Comparison of ENCODE assay signal across 18 cellular contexts in the genomic region with DNA sequence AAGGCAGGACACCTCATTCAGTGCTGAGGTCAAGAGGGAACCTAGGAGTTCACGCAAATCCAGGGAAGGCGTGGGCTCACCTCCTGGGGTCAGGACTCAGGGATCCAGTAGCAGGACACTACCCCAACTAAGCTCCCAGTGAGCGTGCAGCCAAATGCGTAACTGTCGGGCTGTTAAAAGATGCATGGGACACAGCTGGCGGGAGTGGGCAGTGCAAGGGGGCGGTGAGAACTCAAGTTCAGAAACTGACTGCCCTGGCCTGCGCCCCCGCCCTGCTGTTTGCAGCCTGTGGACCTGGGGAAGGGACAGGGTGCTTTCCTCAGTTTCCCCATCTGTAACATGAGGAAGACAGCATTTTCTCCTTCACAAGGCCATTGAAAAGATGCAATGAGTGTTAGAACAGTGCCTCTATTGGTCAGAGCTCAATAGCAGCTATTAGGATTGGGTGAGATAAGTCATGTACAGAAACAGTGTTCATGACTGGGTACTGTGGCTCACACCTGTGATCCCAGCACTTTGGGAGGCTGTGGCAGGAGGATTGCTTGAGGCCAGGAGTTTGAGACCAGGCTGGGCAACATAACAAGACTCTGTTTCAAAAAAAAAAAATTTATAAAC. TPM values are rescaled to one million over a fixed set of nuclear protein-coding genes. Genes with fewer than 3 reads are reported as not detected.
DNase-seq lines count a peak whose midpoint lies in the region; ATAC-seq, FAIRE-seq and TF ChIP-seq lines count a peak whose summit lies in the region.
"Had no signal": no experiment of that assay in that cellular context is flagged by ENCODE, and none has a peak within 500 bp of the region (broad histone marks: within the 10 kb centered on the region; RNA-seq: fewer than 3 reads in every experiment).

No MANE protein-coding gene starts in this region.

- H3K4me2 ChIP-seq in HCT116 (ENCODE audit: low read length) (no peak overlapping the region), astrocyte (ENCODE audit: low read length) (no peak overlapping the region)

- DNase-seq in activated naive CD4-positive, alpha-beta T cell treated with anti-CD3 and anti-CD28 coated beads, Interleukin-2, amount 10 ng/mL, durations not matched to agents 7 days and 5 days = no peak
- DNase-seq in activated naive CD4-positive, alpha-beta T cell treated with Interleukin-2 at 50 U/mL for 16 hours = no peak
- DNase-seq in HCT116 (ENCODE audit: low read depth, low spot score) = no peak
- no peak for DNase-seq in astrocyte (ENCODE audit: low read depth)
- no peak for DNase-seq in osteocyte (ENCODE audit: extremely low spot score, unreplicated experiment)
- DNase-seq in dermis blood vessel endothelial cell = no peak
- no peak for DNase-seq in aorta
- DNase-seq in cardiac septum (ENCODE audit: low spot score) = no peak
- DNase-seq: foreskin melanocyte; NCI-H2029 treated with DMSO at 0.1 percent for 48 hours; NCI-H524; stimulated activated CD4-positive, alpha-beta T cell treated with anti-CD3 and anti-CD28 coated beads, Interleukin-12 subunit alpha, Interleukin-12 subunit beta, amount 100 ng/mL, for 4 hours had no signal

- H2AFZ ChIP-seq in HCT116 (ENCODE audit: low read depth, low read length, poor library complexity, severe bottlenecking) (no peak overlapping the region), astrocyte (ENCODE audit: low read depth, low read length) (no peak overlapping the region)

- CTCF ChIA-PET in activated naive CD4-positive, alpha-beta T cell treated with anti-CD3 and anti-CD28 coated beads, Interleukin-2, amount 10 ng/mL, durations not matched to agents 7 days and 5 days (lab: Charles Lee) = interaction anchor here (1.0 to 1.4 kb wide), 3 partner anchors 9 to 35 kb away, joined by 4 to 7 read pairs (median 6); no protein-coding TSS in a partner anchor
- CTCF ChIA-PET in HCT116 (lab: Charles Lee) = interaction anchor here (1.1 kb wide), 1 partner anchor 35 kb away, joined by 5 read pairs; no protein-coding TSS in a partner anchor

- no TSS peak for BruUV-seq in HCT116 (replicated peaks; lab: Mats Ljungman, UMichigan)

- H3K79me2 ChIP-seq in HCT116 (ENCODE audit: insufficient read depth, low read length) (no peaks in the 10 kb centered on the region), astrocyte (ENCODE audit: insufficient read depth, low read length) (no peaks in the 10 kb centered on the region)

- H3K27ac ChIP-seq in HCT116 (ENCODE audit: low read depth, low read length) = no peak overlapping the region
- no peak overlapping the region for H3K27ac ChIP-seq in astrocyte (ENCODE audit: low read depth, low read length)
- H3K27ac ChIP-seq in aorta (ENCODE audit: low read depth in 1 of 2, low read length in 2 of 2) = no peak overlapping the region

- ATAC-seq in HCT116 (peak; percentile 80), aorta (ENCODE audit: low FRiP score) (no peak)

- H3K4me3 ChIP-seq in HCT116 (replicated peaks in 1 of 2; ENCODE audit: low read depth in 1 of 2, low read length in 2 of 2) (no peak overlapping the region), astrocyte (ENCODE audit: insufficient read depth, low read depth, low read length) (no peak overlapping the region), aorta (ENCODE audit: low read length in 2 of 2) (no peak overlapping the region)
- H3K4me3 ChIP-seq: vagina had no signal

- no peaks in the 10 kb centered on the region for H3K27me3 Mint-ChIP-seq in activated naive CD4-positive, alpha-beta T cell treated with anti-CD3 and anti-CD28 coated beads, Interleukin-2, amount 10 ng/mL, durations not matched to agents 7 days and 5 days
- H3K27me3 Mint-ChIP-seq in astrocyte (ENCODE audit: low read depth, unreplicated experiment) (peaks cover 5% of the 10 kb centered on the region), osteocyte (ENCODE audit: unreplicated experiment) (no peaks in the 10 kb centered on the region)
- H3K27me3 Mint-ChIP-seq: central memory CD8-positive, alpha-beta T cell; progenitor cell of endocrine pancreas had no signal

- 95 to 96% methylated on average over 9 of the region's 9 CpGs for WGBS in aorta, 2 donors

- intact Hi-C loops in HCT116 (cut with micrococcal nuclease) = no loop called here
- intact Hi-C loops in aorta (cut with DNase I) = loop anchor here in 1 of 2 donors (10.0 kb wide), 1 partner anchor 138 kb away; no protein-coding TSS in a partner anchor
- intact Hi-C loops in cardiac septum (cut with DNase I) = no loop called here

- no peaks in the 10 kb centered on the region for H4K20me1 ChIP-seq in HCT116 (ENCODE audit: insufficient read depth)
- H4K20me1 ChIP-seq in astrocyte (ENCODE audit: insufficient read depth, low read length) = peaks cover 8% of the 10 kb centered on the region

- H3K27me3 ChIP-seq in HCT116 (ENCODE audit: insufficient read depth, low read length) (no peaks in the 10 kb centered on the region), astrocyte (ENCODE audit: insufficient read depth, low read length) (no peaks in the 10 kb centered on the region), aorta (ENCODE audit: control insufficient read depth in 1 of 2, insufficient read depth in 2 of 2, low read length in 1 of 2) (no peaks in the 10 kb centered on the region)
- H3K27me3 ChIP-seq: vagina had no signal

- RAD21 ChIA-PET in HCT116 (lab: Charles Lee; ENCODE audit: low non-redundant PET in 1 of 2, low total read pairs in 2 of 2, uncharacterized antibody in 2 of 2, unreplicated experiment in 2 of 2) = no interaction called here

- H3K4me1 Mint-ChIP-seq in activated naive CD4-positive, alpha-beta T cell treated with anti-CD3 and anti-CD28 coated beads, Interleukin-2, amount 10 ng/mL, durations not matched to agents 7 days and 5 days = peaks cover 6% of the 10 kb centered on the region
- H3K4me1 Mint-ChIP-seq in astrocyte (ENCODE audit: low read depth, unreplicated experiment) = peaks cover 1% of the 10 kb centered on the region
- no peaks in the 10 kb centered on the region for H3K4me1 Mint-ChIP-seq in osteocyte (ENCODE audit: unreplicated experiment)

- no peaks in the 10 kb centered on the region for H3K9me2 ChIP-seq in HCT116 (ENCODE audit: insufficient read depth)

- no peak for FAIRE-seq in astrocyte (lab: Jason Lieb, UNC)
- FAIRE-seq: D721Med, endometrium, TTC549 had no signal

- H3K9me3 ChIP-seq in HCT116 (ENCODE audit: control insufficient read depth in 1 of 2, insufficient read depth in 1 of 2, low read depth in 1 of 2, low read length in 2 of 2) (no peaks in the 10 kb centered on the region), astrocyte (ENCODE audit: insufficient read depth, low read depth, low read length) (no peaks in the 10 kb centered on the region), aorta (ENCODE audit: control insufficient read depth, low read length) (no peaks in the 10 kb centered on the region)
- H3K9me3 ChIP-seq: vagina had no signal

- peaks cover 55% of the 10 kb centered on the region for H3K36me3 Mint-ChIP-seq in activated naive CD4-positive, alpha-beta T cell treated with anti-CD3 and anti-CD28 coated beads, Interleukin-2, amount 10 ng/mL, durations not matched to agents 7 days and 5 days
- H3K36me3 Mint-ChIP-seq in astrocyte (ENCODE audit: low read depth, unreplicated experiment) (peaks cover 15% of the 10 kb centered on the region), osteocyte (ENCODE audit: unreplicated experiment) (peaks cover 42% of the 10 kb centered on the region)

- no peaks in the 10 kb centered on the region for H3K9me3 Mint-ChIP-seq in activated naive CD4-positive, alpha-beta T cell treated with anti-CD3 and anti-CD28 coated beads, Interleukin-2, amount 10 ng/mL, durations not matched to agents 7 days and 5 days
- H3K9me3 Mint-ChIP-seq in astrocyte (ENCODE audit: unreplicated experiment) = no peaks in the 10 kb centered on the region
- no peaks in the 10 kb centered on the region for H3K9me3 Mint-ChIP-seq in osteocyte (ENCODE audit: unreplicated experiment)
- H3K9me3 Mint-ChIP-seq: central memory CD8-positive, alpha-beta T cell had no signal

- TF ChIP-seq RAD21 in HCT116 (IDR thresholded peaks at IDR 0.05; ENCODE audit: low read depth) = peak; percentile 20; the same call in 1 of the 2 replicates

- H3K27ac Mint-ChIP-seq in activated naive CD4-positive, alpha-beta T cell treated with anti-CD3 and anti-CD28 coated beads, Interleukin-2, amount 10 ng/mL, durations not matched to agents 7 days and 5 days = peak overlapping the region; percentile 42
- H3K27ac Mint-ChIP-seq in astrocyte (ENCODE audit: unreplicated experiment) = no peak overlapping the region
- peak overlapping the region; percentile 59 for H3K27ac Mint-ChIP-seq in osteocyte (ENCODE audit: unreplicated experiment)
- H3K27ac Mint-ChIP-seq: progenitor cell of endocrine pancreas had no signal

- H3K36me3 ChIP-seq in HCT116 (ENCODE audit: control insufficient read depth in 1 of 2, insufficient read depth in 2 of 2, low read length in 2 of 2) (peaks cover 0 to 2% of the 10 kb centered on the region in 2 experiments; a peak in 2 of 4 replicates), astrocyte (ENCODE audit: insufficient read depth, low read length) (peaks cover 32% of the 10 kb centered on the region), aorta (ENCODE audit: control insufficient read depth in 1 of 2, insufficient read depth in 2 of 2, low read length in 1 of 2) (peaks cover 2 to 13% of the 10 kb centered on the region in 2 donors)

- POLR2A ChIA-PET in HCT116 (lab: Charles Lee) = no interaction called here

- H3K9ac ChIP-seq in HCT116 (ENCODE audit: low read length) = no peak overlapping the region
- H3K9ac ChIP-seq in astrocyte (ENCODE audit: low read length) = no peak overlapping the region

- H3K4me3 Mint-ChIP-seq in activated naive CD4-positive, alpha-beta T cell treated with anti-CD3 and anti-CD28 coated beads, Interleukin-2, amount 10 ng/mL, durations not matched to agents 7 days and 5 days = no peak overlapping the region
- H3K4me3 Mint-ChIP-seq in astrocyte (ENCODE audit: unreplicated experiment) (no peak overlapping the region), osteocyte (ENCODE audit: unreplicated experiment) (no peak overlapping the region)
- H3K4me3 Mint-ChIP-seq: central memory CD8-positive, alpha-beta T cell had no signal

- 0 out of 6 replicates have a peak, but pooled peaks of 1 of the 3 experiments have one; percentile 10 for TF ChIP-seq CTCF in HCT116 (IDR thresholded peaks at IDR 0.05 in 2 of 3, conservative IDR thresholded peaks at IDR 0.05 in 1 of 3; ENCODE audit: borderline replicate concordance in 1 of 3, insufficient read depth in 1 of 3, low read depth in 2 of 3, low read length in 2 of 3)
- TF ChIP-seq CTCF in astrocyte (IDR thresholded peaks at IDR 0.05; ENCODE audit: insufficient read depth, low read depth, low read length) = peak; percentile 15
- TF ChIP-seq CTCF in osteocyte (IDR thresholded peaks at IDR 0.05) = no peak

- H3K4me1 ChIP-seq in HCT116 (ENCODE audit: control insufficient read depth in 1 of 2, insufficient read depth in 2 of 2, low read length in 2 of 2) = no peaks in the 10 kb centered on the region
- H3K4me1 ChIP-seq in astrocyte (ENCODE audit: insufficient read depth, low read length) = no peaks in the 10 kb centered on the region
- H3K4me1 ChIP-seq in aorta (ENCODE audit: control insufficient read depth in 1 of 2, insufficient read depth in 2 of 2, low read length in 2 of 2) = no peaks in the 10 kb centered on the region

- no peak for TF ChIP-seq POLR2A in HCT116 (IDR thresholded peaks at IDR 0.05; ENCODE audit: borderline replicate concordance, extremely low read depth, insufficient read depth, insufficient read length)

RNA-seq across cellular contexts. Expression of gene CDIPT, which starts 20.2 kb away (rescaled TPM):
- total RNA-seq in HCT116 (2021; ENCODE audit: unreplicated experiment) = 58.3 TPM
- 65.6 and 70.5 TPM in 2 replicates for polyA plus RNA-seq in HCT116 (2012)
- 88.1 and 92.0 TPM in 2 replicates for total RNA-seq in astrocyte
- 104 and 108 TPM in 2 replicates for total RNA-seq in osteocyte
- 107 and 117 TPM in 2 replicates for total RNA-seq in dermis blood vessel endothelial cell
- 10 to 100 TPM; 63.6 to 81.1 TPM for total RNA-seq in aorta
- polyA plus RNA-seq in aorta = 10 to 100 TPM; 60.9 to 98.0 TPM
- total RNA-seq in cardiac septum = 73.8 TPM

RNA-seq across cellular contexts. Expression of gene MVP, which starts 22.6 kb away (rescaled TPM):
- 75.1 TPM for total RNA-seq in HCT116 (2021; ENCODE audit: unreplicated experiment)
- polyA plus RNA-seq in HCT116 (2012) = 89.5 and 100 TPM in 2 replicates
- total RNA-seq in astrocyte = 38.7 and 40.1 TPM in 2 replicates
- 150 and 157 TPM in 2 replicates for total RNA-seq in osteocyte
- 222 and 262 TPM in 2 replicates for total RNA-seq in dermis blood vessel endothelial cell
- total RNA-seq in aorta = 100 to 1,000 TPM; 138 to 184 TPM
- polyA plus RNA-seq in aorta = 100 to 1,000 TPM in 1 of 2 donors, 10 to 100 TPM in 1; 76.8 to 186 TPM
- total RNA-seq in cardiac septum = 60.2 TPM

RNA-seq across cellular contexts. Expression of gene PAGR1, which starts 26.9 kb away (rescaled TPM):
- 28.9 TPM for total RNA-seq in HCT116 (2021; ENCODE audit: unreplicated experiment)
- 20.0 and 26.5 TPM in 2 replicates for polyA plus RNA-seq in HCT116 (2012)
- total RNA-seq in astrocyte = 20.1 and 20.8 TPM in 2 replicates
- 26.4 and 29.1 TPM in 2 replicates for total RNA-seq in osteocyte
- 23.5 and 30.1 TPM in 2 replicates for total RNA-seq in dermis blood vessel endothelial cell
- total RNA-seq in aorta = 10 to 100 TPM; 14.9 to 29.7 TPM
- polyA plus RNA-seq in aorta = 10 to 100 TPM; 24.2 to 85.3 TPM
- 15.6 TPM for total RNA-seq in cardiac septum

RNA-seq across cellular contexts. Expression of gene PRRT2, which starts 30.8 kb away (rescaled TPM):
- total RNA-seq in HCT116 (2021; ENCODE audit: unreplicated experiment) (4.0 TPM), astrocyte (6.2 and 6.7 TPM in 2 replicates), osteocyte (8.8 and 13.4 TPM in 2 replicates), dermis blood vessel endothelial cell (0.68 TPM in 1 of 2 replicates, not detected in the other), aorta (10 to 100 TPM; 10.9 to 30.6 TPM), cardiac septum (2.1 TPM)
- polyA plus RNA-seq in HCT116 (2012) = 2.5 and 2.6 TPM in 2 replicates
- polyA plus RNA-seq in aorta = 10 to 100 TPM in 1 of 2 donors, 1 to 10 TPM in 1; 5.3 to 36.6 TPM

RNA-seq across cellular contexts. Expression of gene MAZ, which starts 36.5 kb away (rescaled TPM):
- total RNA-seq in HCT116 (2021; ENCODE audit: unreplicated experiment) = 256 TPM
- 305 and 354 TPM in 2 replicates for polyA plus RNA-seq in HCT116 (2012)
- 216 and 247 TPM in 2 replicates for total RNA-seq in astrocyte
- total RNA-seq in osteocyte = 304 and 305 TPM in 2 replicates
- 130 and 265 TPM in 2 replicates for total RNA-seq in dermis blood vessel endothelial cell
- 100 to 1,000 TPM; 109 to 127 TPM for total RNA-seq in aorta
- polyA plus RNA-seq in aorta = 100 to 1,000 TPM; 112 to 121 TPM
- 72.4 TPM for total RNA-seq in cardiac septum
